ENCODE assay signal across 11 cellular contexts in the genomic region with DNA sequence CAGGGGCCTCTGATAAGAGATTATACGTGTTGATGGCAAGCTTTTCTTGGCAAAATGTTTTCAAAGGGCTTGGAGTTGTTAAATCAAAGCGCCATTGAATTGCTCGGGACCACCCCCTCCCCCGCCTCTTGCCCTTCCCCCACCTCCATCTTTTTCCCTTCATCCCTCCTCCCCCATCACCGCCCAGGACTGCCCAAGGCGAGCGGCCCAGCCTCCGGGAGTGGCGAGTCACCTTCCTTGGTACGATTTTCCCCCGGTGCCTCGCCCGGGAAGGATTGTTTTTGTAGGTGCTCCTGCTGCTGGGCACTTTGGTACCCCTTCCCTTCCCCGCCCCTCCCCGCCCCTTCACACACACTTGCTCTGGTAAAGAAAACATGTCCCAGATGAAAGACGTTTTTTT.
A peak's percentile ranks its signal among the peaks of the same experiment; 100 is the strongest.
DNase-seq lines count a peak whose midpoint lies in the region; ATAC-seq and TF ChIP-seq lines count a peak whose summit lies in the region.
"Had no signal": no experiment of that assay in that cellular context is flagged by ENCODE, and none has a peak within 500 bp of the region (broad histone marks: within the 10 kb centered on the region; RNA-seq: fewer than 3 reads in every experiment).

No MANE protein-coding gene starts in this region.

- peaks cover 4 to 41% of the 10 kb centered on the region in 2 donors for H3K27me3 ChIP-seq in naive thymus-derived CD4-positive, alpha-beta T cell (ENCODE audit: control insufficient read depth in 2 of 2, insufficient read depth in 2 of 2, low read length in 2 of 2)
- peaks cover 0 to 59% of the 10 kb centered on the region in 2 donors for H3K27me3 ChIP-seq in tibial nerve

- H3K9me3 Mint-ChIP-seq in activated T-cell treated with anti-CD3 and anti-CD28 coated beads, Interleukin-2, amount 50 U/mL, for 72 hours = no peaks in the 10 kb centered on the region
- no peaks in the 10 kb centered on the region for H3K9me3 Mint-ChIP-seq in endothelial cell (ENCODE audit: unreplicated experiment)
- H3K9me3 Mint-ChIP-seq in naive thymus-derived CD4-positive, alpha-beta T cell = no peaks in the 10 kb centered on the region
- H3K9me3 Mint-ChIP-seq: activated naive CD4-positive, alpha-beta T cell treated with anti-CD3 and anti-CD28 coated beads, Interleukin-2, amount 50 U/mL, for 72 hours had no signal

- peaks cover 19% of the 10 kb centered on the region for H3K4me1 Mint-ChIP-seq in activated T-cell treated with anti-CD3 and anti-CD28 coated beads, Interleukin-2, amount 50 U/mL, for 72 hours (ENCODE audit: low read depth)
- H3K4me1 Mint-ChIP-seq in endothelial cell (ENCODE audit: unreplicated experiment) = peaks cover 10% of the 10 kb centered on the region
- peaks cover 0 to 33% (median 28%) of the 10 kb centered on the region in 7 donors for H3K4me1 Mint-ChIP-seq in naive thymus-derived CD4-positive, alpha-beta T cell

- intact Hi-C loops in naive thymus-derived CD4-positive, alpha-beta T cell (cut with micrococcal nuclease) = loop anchor here (5.0 kb wide), 3 partner anchors 63 to 218 kb away; no protein-coding TSS in a partner anchor

- POLR2A ChIA-PET in naive thymus-derived CD4-positive, alpha-beta T cell (lab: Charles Lee) = no interaction called here

- no peaks in the 10 kb centered on the region for H3K36me3 ChIP-seq in naive thymus-derived CD4-positive, alpha-beta T cell (ENCODE audit: control insufficient read depth in 2 of 3, insufficient read depth in 3 of 3, low read length in 3 of 3)
- no peaks in the 10 kb centered on the region for H3K36me3 ChIP-seq in tibial nerve

- no peaks in the 10 kb centered on the region for H3K9me3 ChIP-seq in naive thymus-derived CD4-positive, alpha-beta T cell (ENCODE audit: control insufficient read depth in 2 of 3, low read length in 3 of 3)
- no peaks in the 10 kb centered on the region for H3K9me3 ChIP-seq in tibial nerve

- ATAC-seq in activated T-cell treated with anti-CD3 and anti-CD28 coated beads, Interleukin-2, amount 50 U/mL, for 72 hours (replicated peaks in 1 of 2) = peak in 1 of 2 donors; percentile 5
- ATAC-seq in naive thymus-derived CD4-positive, alpha-beta T cell = no peak
- ATAC-seq in HG03280 (IDR thresholded peaks at IDR 0.05; ENCODE audit: unreplicated experiment) = no peak
- ATAC-seq: activated naive CD4-positive, alpha-beta T cell treated with anti-CD3 and anti-CD28 coated beads, Interleukin-2, amount 50 U/mL, for 72 hours had no signal

- TF ChIP-seq EP300 in tibial nerve (IDR thresholded peaks at IDR 0.05) = no peak

- 11 to 17% methylated on average over 16 of the region's 16 CpGs for WGBS in tibial nerve, 2 donors

- no peak for TF ChIP-seq CTCF in endothelial cell (IDR thresholded peaks at IDR 0.05; ENCODE audit: unreplicated experiment)
- no peak for TF ChIP-seq CTCF in tibial nerve (IDR thresholded peaks at IDR 0.05)

- H3K36me3 Mint-ChIP-seq in activated T-cell treated with anti-CD3 and anti-CD28 coated beads, Interleukin-2, amount 50 U/mL, for 72 hours (ENCODE audit: insufficient read depth in 2 of 2) = peaks cover 0 to 2% of the 10 kb centered on the region in 2 donors
- no peaks in the 10 kb centered on the region for H3K36me3 Mint-ChIP-seq in endothelial cell (ENCODE audit: low read depth, unreplicated experiment)
- H3K36me3 Mint-ChIP-seq in naive thymus-derived CD4-positive, alpha-beta T cell = no peaks in the 10 kb centered on the region

- CTCF ChIA-PET in naive thymus-derived CD4-positive, alpha-beta T cell (lab: Charles Lee) = no interaction called here

- no peak overlapping the region for H3K27ac Mint-ChIP-seq in activated T-cell treated with anti-CD3 and anti-CD28 coated beads, Interleukin-2, amount 50 U/mL, for 72 hours
- H3K27ac Mint-ChIP-seq in endothelial cell (ENCODE audit: unreplicated experiment) = no peak overlapping the region
- no peak overlapping the region for H3K27ac Mint-ChIP-seq in naive thymus-derived CD4-positive, alpha-beta T cell
- H3K27ac Mint-ChIP-seq: activated naive CD4-positive, alpha-beta T cell treated with anti-CD3 and anti-CD28 coated beads, Interleukin-2, amount 50 U/mL, for 72 hours had no signal

- H3K4me3 Mint-ChIP-seq in activated T-cell treated with anti-CD3 and anti-CD28 coated beads, Interleukin-2, amount 50 U/mL, for 72 hours = peak overlapping the region; percentile 77 to 84
- peak overlapping the region; percentile 31 for H3K4me3 Mint-ChIP-seq in endothelial cell (ENCODE audit: unreplicated experiment)
- H3K4me3 Mint-ChIP-seq in naive thymus-derived CD4-positive, alpha-beta T cell = peak overlapping the region in 9 of 10 donors; percentile 59 to 85 (median 74)

- H3K27ac ChIP-seq in naive thymus-derived CD4-positive, alpha-beta T cell (ENCODE audit: low read depth, low read length) = no peak overlapping the region
- H3K27ac ChIP-seq in tibial nerve = peak overlapping the region; percentile 9 to 84 (median 71)
- H3K27ac ChIP-seq: HL-60 had no signal

- peaks cover 3 to 18% of the 10 kb centered on the region in 2 donors for H3K4me1 ChIP-seq in naive thymus-derived CD4-positive, alpha-beta T cell (ENCODE audit: control insufficient read depth in 2 of 2, insufficient read depth in 2 of 2, low read length in 2 of 2)
- H3K4me1 ChIP-seq in tibial nerve = peaks cover 0 to 46% (median 21%) of the 10 kb centered on the region in 4 donors

- peaks cover 71% of the 10 kb centered on the region for H3K27me3 Mint-ChIP-seq in activated T-cell treated with anti-CD3 and anti-CD28 coated beads, Interleukin-2, amount 50 U/mL, for 72 hours (ENCODE audit: low read depth)
- peaks cover 17% of the 10 kb centered on the region for H3K27me3 Mint-ChIP-seq in endothelial cell (ENCODE audit: unreplicated experiment)
- H3K27me3 Mint-ChIP-seq in naive thymus-derived CD4-positive, alpha-beta T cell = peaks cover 65 to 78% (median 74%) of the 10 kb centered on the region in 5 donors

- no peak overlapping the region for H3K4me3 ChIP-seq in naive thymus-derived CD4-positive, alpha-beta T cell (ENCODE audit: low read length)
- H3K4me3 ChIP-seq in tibial nerve = peak overlapping the region; percentile 13 to 52 (median 38)

- DNase-seq in activated T-cell treated with anti-CD3 and anti-CD28 coated beads, Interleukin-2, amount 50 U/mL, for 72 hours = no peak
- no peak for DNase-seq in activated T-cell treated with anti-CD3 and anti-CD28 coated beads for 4 hours
- no peak for DNase-seq in endothelial cell (ENCODE audit: low spot score)
- DNase-seq in naive thymus-derived CD4-positive, alpha-beta T cell = no peak
- DNase-seq in tibial nerve (ENCODE audit: low spot score in 2 of 2) = no peak
- no peak for DNase-seq in NCI-H345 (lab: John Stamatoyannopoulos, UW)
- DNase-seq in activated CD4-positive, alpha-beta T cell treated with anti-CD3 and anti-CD28 coated beads, Interleukin-2, amount 50 U/mL, for 48 hours = no peak
- DNase-seq: NCI-H1694 had no signal

- no peak for TF ChIP-seq POLR2A in tibial nerve (IDR thresholded peaks at IDR 0.05)
